In the genomic region with DNA sequence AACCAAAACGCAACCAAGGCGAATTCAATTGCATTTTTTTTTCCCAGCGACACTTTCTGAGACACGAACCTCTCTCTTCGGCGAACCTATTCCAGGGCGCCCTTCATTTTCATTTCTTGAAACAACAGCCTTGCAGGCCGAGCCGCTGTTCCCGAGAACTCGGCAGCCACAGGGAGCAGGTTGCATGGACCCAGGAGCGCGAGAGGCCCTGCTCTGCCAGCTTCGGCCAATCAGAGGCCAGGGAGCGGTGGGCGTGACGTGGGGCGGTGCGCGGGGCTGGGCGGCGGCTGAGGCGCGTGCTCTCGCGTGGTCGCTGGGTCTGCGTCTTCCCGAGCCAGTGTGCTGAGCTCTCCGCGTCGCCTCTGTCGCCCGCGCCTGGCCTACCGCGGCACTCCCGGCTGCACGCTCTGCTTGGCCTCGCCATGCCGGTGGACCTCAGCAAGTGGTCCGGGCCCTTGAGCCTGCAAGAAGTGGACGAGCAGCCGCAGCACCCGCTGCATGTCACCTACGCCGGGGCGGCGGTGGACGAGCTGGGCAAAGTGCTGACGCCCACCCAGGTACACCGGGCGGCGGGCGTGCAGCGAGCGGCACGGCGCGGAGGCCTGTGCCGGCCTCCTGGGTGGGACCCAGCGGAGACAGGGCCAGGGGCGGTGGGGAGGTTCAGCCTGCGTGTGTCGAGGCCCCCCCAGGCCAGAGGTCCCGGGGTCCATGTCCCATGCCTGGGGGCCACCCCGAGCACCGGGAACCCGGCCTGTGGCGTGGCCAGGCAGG, we compare ENCODE assay signal across 8 cellular contexts. TPM values are rescaled to one million over a fixed set of nuclear protein-coding genes. Genes with fewer than 3 reads are reported as not detected.
DNase-seq lines count a peak whose midpoint lies in the region; ATAC-seq and TF ChIP-seq lines count a peak whose summit lies in the region.

A gene (plus strand): TSS at position 337 of the 771 bp plus-strand sequence. CDS start 86 bp downstream, at position 423.

- CTCF ChIA-PET in activated CD4-positive, alpha-beta T cell treated with anti-CD3 and anti-CD28 coated beads for 36 hours (lab: Charles Lee): interaction anchor here (0.6 to 2.1 kb wide), 15 partner anchors 14 to 1219 kb away, joined by 3 to 18 read pairs (median 3); a partner anchor contains a TSS

- intact Hi-C loops in activated CD4-positive, alpha-beta T cell treated with anti-CD3 and anti-CD28 coated beads for 36 hours (cut with DNase I, micrococcal nuclease): loop anchor here (1.0 to 10.0 kb wide), 14 partner anchors 15 to 1529 kb away; a partner anchor contains a TSS

- no peaks in the 10 kb centered on the region for H3K27me3 Mint-ChIP-seq in activated CD4-positive, alpha-beta T cell treated with anti-CD3 and anti-CD28 coated beads for 36 hours
- no peaks in the 10 kb centered on the region for H3K27me3 Mint-ChIP-seq in chondrocyte (ENCODE audit: low read depth)

- ATAC-seq in GM19035 (IDR thresholded peaks at IDR 0.05; ENCODE audit: unreplicated experiment) (peak; percentile 94), HG03342 (IDR thresholded peaks at IDR 0.05; ENCODE audit: unreplicated experiment) (peak; percentile 96)
- peak; percentile 99 for ATAC-seq in activated CD4-positive, alpha-beta T cell treated with anti-CD3 and anti-CD28 coated beads for 36 hours

- H3K4me1 Mint-ChIP-seq in activated CD4-positive, alpha-beta T cell treated with anti-CD3 and anti-CD28 coated beads for 36 hours: peaks cover 33% of the 10 kb centered on the region
- H3K4me1 Mint-ChIP-seq in chondrocyte (ENCODE audit: low read depth): peaks cover 44% of the 10 kb centered on the region

- peak within 1 kb of the TSS; percentile 88 for H3K4me3 Mint-ChIP-seq in activated CD4-positive, alpha-beta T cell treated with anti-CD3 and anti-CD28 coated beads for 36 hours
- peak within 1 kb of the TSS; percentile 97 for H3K4me3 Mint-ChIP-seq in chondrocyte (ENCODE audit: unreplicated experiment)

- peak within 1 kb of the TSS; percentile 91 for H3K27ac Mint-ChIP-seq in activated CD4-positive, alpha-beta T cell treated with anti-CD3 and anti-CD28 coated beads for 36 hours
- H3K27ac Mint-ChIP-seq in chondrocyte (ENCODE audit: unreplicated experiment): peak within 1 kb of the TSS; percentile 98

- POLR2A ChIA-PET in activated CD4-positive, alpha-beta T cell treated with anti-CD3 and anti-CD28 coated beads for 36 hours (lab: Charles Lee): interaction anchor here (0.6 to 1.2 kb wide), 8 partner anchors 12 to 1728 kb away, joined by 3 to 6 read pairs (median 4); no protein-coding TSS in a partner anchor

- no peaks in the 10 kb centered on the region for H3K9me3 Mint-ChIP-seq in activated CD4-positive, alpha-beta T cell treated with anti-CD3 and anti-CD28 coated beads for 36 hours (ENCODE audit: low read depth)
- no peaks in the 10 kb centered on the region for H3K9me3 Mint-ChIP-seq in chondrocyte (ENCODE audit: low read depth)

- peak; percentile 22 for TF ChIP-seq CTCF in chondrocyte (IDR thresholded peaks at IDR 0.05)

- DNase-seq in AML-193 (lab: John Stamatoyannopoulos, UW): peak; percentile 88 to 89
- DNase-seq in NCI-H510A treated with DMSO at 0.1 percent for 48 hours (lab: John Stamatoyannopoulos, UW): peak; percentile 95
- peak; percentile 97 for DNase-seq in activated CD4-positive, alpha-beta T cell treated with anti-CD3 and anti-CD28 coated beads for 36 hours
- DNase-seq in chondrocyte (ENCODE audit: low spot score): peak; percentile 98
- peak; percentile 91 for DNase-seq in kidney glomerular epithelial cell (lab: John Stamatoyannopoulos, UW)
- peak; percentile 87 to 94 for DNase-seq in stimulated activated CD4-positive, alpha-beta T cell treated with anti-CD3 and anti-CD28 coated beads, Interleukin-15, amount 100 ng/mL, for 48 hours (ENCODE audit: low read depth in 2 of 2)

- H3K36me3 Mint-ChIP-seq in activated CD4-positive, alpha-beta T cell treated with anti-CD3 and anti-CD28 coated beads for 36 hours (ENCODE audit: low read depth): peaks cover 27% of the 10 kb centered on the region
- peaks cover 10% of the 10 kb centered on the region for H3K36me3 Mint-ChIP-seq in chondrocyte (ENCODE audit: low read depth)

RNA-seq across cellular contexts. Expression of the gene that starts here (rescaled TPM):
- 100 to 1,000 TPM; 117 to 134 TPM for total RNA-seq in activated CD4-positive, alpha-beta T cell treated with anti-CD3 and anti-CD28 coated beads for 36 hours
- total RNA-seq in chondrocyte: 134 to 153 TPM (median 138 TPM) in 3 replicates

Comparison
In these comparisons a context has a peak if more than half of its experiments do, and no peak if none do; other contexts are left out.
1. Peak in every context shown above with its lines: DNase-seq and ATAC-seq.